Comparison of ENCODE assay signal across 10 cellular contexts in the genomic region with DNA sequence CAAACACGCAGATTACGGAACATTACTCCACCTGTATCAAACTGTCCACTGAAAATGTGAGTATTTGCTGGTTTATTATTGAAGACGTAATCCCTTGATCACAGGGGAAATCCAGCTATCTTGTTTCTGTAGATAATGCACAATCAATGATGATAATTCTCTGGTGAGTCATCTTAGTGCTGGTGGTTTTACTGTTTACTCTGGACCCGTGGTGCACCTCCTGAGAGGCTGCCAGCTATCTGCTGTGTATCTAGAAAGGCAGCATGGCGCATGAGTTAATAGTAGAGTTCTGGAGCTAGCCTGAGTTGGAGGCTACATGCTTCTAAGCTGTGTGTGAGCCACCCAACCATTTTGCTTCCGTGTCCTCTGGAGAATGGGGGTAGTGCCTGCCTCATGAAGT. TPM values are rescaled to one million over a fixed set of nuclear protein-coding genes. Genes with fewer than 3 reads are reported as not detected.
DNase-seq lines count a peak whose midpoint lies in the region; ATAC-seq, FAIRE-seq and TF ChIP-seq lines count a peak whose summit lies in the region.
"Had no signal": no experiment of that assay in that cellular context is flagged by ENCODE, and none has a peak within 500 bp of the region (broad histone marks: within the 10 kb centered on the region; RNA-seq: fewer than 3 reads in every experiment).

No MANE protein-coding gene starts in this region.

- intact Hi-C loops in Caco-2 (cut with micrococcal nuclease; ENCODE audit: unreplicated experiment) = no loop called here

- ATAC-seq in activated T-helper 17 cell treated with anti-CD3 and anti-CD28 coated beads, Interleukin-2, amount 50 U/mL, for 72 hours (replicated peaks) = peak; percentile 79
- ATAC-seq in GM21737 (IDR thresholded peaks at IDR 0.05; ENCODE audit: unreplicated experiment) = no peak
- ATAC-seq in GM19397 (IDR thresholded peaks at IDR 0.05; ENCODE audit: unreplicated experiment) = no peak

- H3K27ac Mint-ChIP-seq in Caco-2 (ENCODE audit: unreplicated experiment) = no peak overlapping the region
- H3K27ac Mint-ChIP-seq in activated T-helper 17 cell treated with anti-CD3 and anti-CD28 coated beads, Interleukin-2, amount 50 U/mL, for 72 hours = peak overlapping the region; percentile 90

- no peak for TF ChIP-seq CTCF in Caco-2 (IDR thresholded peaks at IDR 0.05; ENCODE audit: insufficient read depth in 1 of 2, low read depth in 1 of 2, low read length in 1 of 2, severe bottlenecking in 1 of 2, unreplicated experiment in 1 of 2)
- no peak for TF ChIP-seq CTCF in liver (IDR thresholded peaks at IDR 0.05; ENCODE audit: low read depth, low read length, missing input control)

- H3K4me3 Mint-ChIP-seq in Caco-2 (ENCODE audit: unreplicated experiment) = no peak overlapping the region
- H3K4me3 Mint-ChIP-seq in activated T-helper 17 cell treated with anti-CD3 and anti-CD28 coated beads, Interleukin-2, amount 50 U/mL, for 72 hours = peak overlapping the region; percentile 73

- no peak overlapping the region for H3K27ac ChIP-seq in liver (ENCODE audit: low read depth in 1 of 2, low read length in 2 of 2)

- H3K4me1 ChIP-seq in Caco-2 = peaks cover 14% of the 10 kb centered on the region
- H3K4me1 ChIP-seq in liver (ENCODE audit: control insufficient read depth in 4 of 4, insufficient read depth in 4 of 4, low read length in 3 of 4) = no peaks in the 10 kb centered on the region

- no peak overlapping the region for H3K9ac ChIP-seq in liver (ENCODE audit: low read depth in 1 of 2, low read length in 2 of 2)

- H3K27me3 ChIP-seq in Caco-2 (replicated peaks; ENCODE audit: control insufficient read depth, insufficient read depth, low read length) = no peaks in the 10 kb centered on the region
- no peaks in the 10 kb centered on the region for H3K27me3 ChIP-seq in liver (ENCODE audit: control insufficient read depth in 4 of 4, insufficient read depth in 4 of 4, low read length in 3 of 4)

- no peak overlapping the region for H3K4me3 ChIP-seq in Caco-2 (ENCODE audit: low read depth, low read length)
- H3K4me3 ChIP-seq in liver (ENCODE audit: low read depth in 1 of 3, low read length in 3 of 3) = no peak overlapping the region

- H3K9me3 ChIP-seq in Caco-2 = no peaks in the 10 kb centered on the region
- no peaks in the 10 kb centered on the region for H3K9me3 ChIP-seq in liver (ENCODE audit: control insufficient read depth in 4 of 4, low read length in 3 of 4)

- peak; percentile 36 to 50 for DNase-seq in Caco-2
- DNase-seq in HTR-8/SVneo (ENCODE audit: insufficient read length, low spot score) = peak; percentile 69
- no peak for DNase-seq in putamen (ENCODE audit: low spot score)
- DNase-seq in frontal cortex (ENCODE audit: low spot score in 2 of 2) = no peak
- DNase-seq: Karpas-422; naive thymus-derived CD8-positive, alpha-beta T cell had no signal

- H3K4me1 Mint-ChIP-seq in Caco-2 (ENCODE audit: low read depth, unreplicated experiment) = peaks cover 22% of the 10 kb centered on the region
- H3K4me1 Mint-ChIP-seq in activated T-helper 17 cell treated with anti-CD3 and anti-CD28 coated beads, Interleukin-2, amount 50 U/mL, for 72 hours = peaks cover 46% of the 10 kb centered on the region

- no peaks in the 10 kb centered on the region for H3K9me3 Mint-ChIP-seq in Caco-2 (ENCODE audit: unreplicated experiment)
- H3K9me3 Mint-ChIP-seq in activated T-helper 17 cell treated with anti-CD3 and anti-CD28 coated beads, Interleukin-2, amount 50 U/mL, for 72 hours = no peaks in the 10 kb centered on the region
- H3K9me3 Mint-ChIP-seq: naive thymus-derived CD8-positive, alpha-beta T cell had no signal

- POLR2A ChIA-PET in Caco-2 (lab: Charles Lee) = no interaction called here

- 63% methylated on average over 6 of the region's 6 CpGs for WGBS in liver

- CTCF ChIA-PET in Caco-2 (lab: Charles Lee) = no interaction called here

- peak; percentile 94 for FAIRE-seq in HTR-8/SVneo (lab: Jason Lieb, UNC)
- no peak for FAIRE-seq in frontal cortex (lab: Jason Lieb, UNC)

- no peak for TF ChIP-seq RAD21 in liver (IDR thresholded peaks at IDR 0.05)

- H3K36me3 Mint-ChIP-seq in Caco-2 (ENCODE audit: insufficient read depth, unreplicated experiment) = peaks cover 45% of the 10 kb centered on the region
- H3K36me3 Mint-ChIP-seq in activated T-helper 17 cell treated with anti-CD3 and anti-CD28 coated beads, Interleukin-2, amount 50 U/mL, for 72 hours (ENCODE audit: low read depth) = peaks cover 79% of the 10 kb centered on the region
- H3K36me3 Mint-ChIP-seq: naive thymus-derived CD8-positive, alpha-beta T cell had no signal

- no TSS peak for BruUV-seq in Caco-2 (replicated peaks; lab: Mats Ljungman, UMichigan)

- no peaks in the 10 kb centered on the region for H3K27me3 Mint-ChIP-seq in Caco-2 (ENCODE audit: insufficient read depth, unreplicated experiment)
- no peaks in the 10 kb centered on the region for H3K27me3 Mint-ChIP-seq in activated T-helper 17 cell treated with anti-CD3 and anti-CD28 coated beads, Interleukin-2, amount 50 U/mL, for 72 hours
- H3K27me3 Mint-ChIP-seq: naive thymus-derived CD8-positive, alpha-beta T cell had no signal

- peaks cover 2% of the 10 kb centered on the region; the same call in 1 of the 2 replicates for H3K36me3 ChIP-seq in Caco-2 (ENCODE audit: control insufficient read depth, insufficient read depth, low read length)
- H3K36me3 ChIP-seq in liver (ENCODE audit: control insufficient read depth in 4 of 4, insufficient read depth in 3 of 4, low read depth in 1 of 4, low read length in 3 of 4) = no peaks in the 10 kb centered on the region

TF ChIP-seq in liver, 16 proteins besides CTCF, POLR2A, EP300 and RAD21 (continues in another document):
- TF ChIP-seq, protein P1, sequence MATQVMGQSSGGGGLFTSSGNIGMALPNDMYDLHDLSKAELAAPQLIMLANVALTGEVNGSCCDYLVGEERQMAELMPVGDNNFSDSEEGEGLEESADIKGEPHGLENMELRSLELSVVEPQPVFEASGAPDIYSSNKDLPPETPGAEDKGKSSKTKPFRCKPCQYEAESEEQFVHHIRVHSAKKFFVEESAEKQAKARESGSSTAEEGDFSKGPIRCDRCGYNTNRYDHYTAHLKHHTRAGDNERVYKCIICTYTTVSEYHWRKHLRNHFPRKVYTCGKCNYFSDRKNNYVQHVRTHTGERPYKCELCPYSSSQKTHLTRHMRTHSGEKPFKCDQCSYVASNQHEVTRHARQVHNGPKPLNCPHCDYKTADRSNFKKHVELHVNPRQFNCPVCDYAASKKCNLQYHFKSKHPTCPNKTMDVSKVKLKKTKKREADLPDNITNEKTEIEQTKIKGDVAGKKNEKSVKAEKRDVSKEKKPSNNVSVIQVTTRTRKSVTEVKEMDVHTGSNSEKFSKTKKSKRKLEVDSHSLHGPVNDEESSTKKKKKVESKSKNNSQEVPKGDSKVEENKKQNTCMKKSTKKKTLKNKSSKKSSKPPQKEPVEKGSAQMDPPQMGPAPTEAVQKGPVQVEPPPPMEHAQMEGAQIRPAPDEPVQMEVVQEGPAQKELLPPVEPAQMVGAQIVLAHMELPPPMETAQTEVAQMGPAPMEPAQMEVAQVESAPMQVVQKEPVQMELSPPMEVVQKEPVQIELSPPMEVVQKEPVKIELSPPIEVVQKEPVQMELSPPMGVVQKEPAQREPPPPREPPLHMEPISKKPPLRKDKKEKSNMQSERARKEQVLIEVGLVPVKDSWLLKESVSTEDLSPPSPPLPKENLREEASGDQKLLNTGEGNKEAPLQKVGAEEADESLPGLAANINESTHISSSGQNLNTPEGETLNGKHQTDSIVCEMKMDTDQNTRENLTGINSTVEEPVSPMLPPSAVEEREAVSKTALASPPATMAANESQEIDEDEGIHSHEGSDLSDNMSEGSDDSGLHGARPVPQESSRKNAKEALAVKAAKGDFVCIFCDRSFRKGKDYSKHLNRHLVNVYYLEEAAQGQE (IDR thresholded peaks at IDR 0.05) = no peak
- TF ChIP-seq NR2F2 (IDR thresholded peaks at IDR 0.05) (no peak), HNF4A (conservative IDR thresholded peaks at IDR 0.05) (no peak), EGR1 (IDR thresholded peaks at IDR 0.05; ENCODE audit: low read depth in 2 of 2) (no peak), SP1 (IDR thresholded peaks at IDR 0.05) (no peak), JUND (IDR thresholded peaks at IDR 0.05) (peak in 1 of 2 donors; percentile 89), FOXA2 (IDR thresholded peaks at IDR 0.05) (peak; percentile 7), GABPA (IDR thresholded peaks at IDR 0.05 in 1 of 2, conservative IDR thresholded peaks at IDR 0.05 in 1 of 2) (no peak), HNF4G (IDR thresholded peaks at IDR 0.05) (no peak), RXRA (IDR thresholded peaks at IDR 0.05) (no peak), FOXA1 (IDR thresholded peaks at IDR 0.05) (peak; percentile 28), YY1 (IDR thresholded peaks at IDR 0.05) (no peak), TAF1 (conservative IDR thresholded peaks at IDR 0.05) (no peak)
- TF ChIP-seq, protein P2, sequence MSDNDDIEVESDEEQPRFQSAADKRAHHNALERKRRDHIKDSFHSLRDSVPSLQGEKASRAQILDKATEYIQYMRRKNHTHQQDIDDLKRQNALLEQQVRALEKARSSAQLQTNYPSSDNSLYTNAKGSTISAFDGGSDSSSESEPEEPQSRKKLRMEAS (IDR thresholded peaks at IDR 0.05) = peak; percentile 17
- TF ChIP-seq, protein P3, sequence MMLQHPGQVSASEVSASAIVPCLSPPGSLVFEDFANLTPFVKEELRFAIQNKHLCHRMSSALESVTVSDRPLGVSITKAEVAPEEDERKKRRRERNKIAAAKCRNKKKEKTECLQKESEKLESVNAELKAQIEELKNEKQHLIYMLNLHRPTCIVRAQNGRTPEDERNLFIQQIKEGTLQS (IDR thresholded peaks at IDR 0.05) = no peak

RNA-seq across cellular contexts. Expression of a gene that starts 6.5 kb away (rescaled TPM):
- total RNA-seq in Caco-2 (2022) = 55.2 and 61.3 TPM in 2 replicates
- 10 to 100 TPM; 63.1 to 89.5 TPM for total RNA-seq in activated T-helper 17 cell treated with anti-CD3 and anti-CD28 coated beads, Interleukin-2, amount 50 U/mL, for 72 hours
- 10 to 100 TPM in 1 of 2 donors, under 1 TPM in 1; 0.17 to 28.6 TPM for total RNA-seq in liver
- polyA plus RNA-seq in liver = under 1 TPM; 0.64 to 0.92 TPM
- 2.4 TPM for total RNA-seq in frontal cortex

RNA-seq across cellular contexts. Expression of a gene that starts 17.0 kb away (rescaled TPM):
- total RNA-seq in Caco-2 (2022) = 1.9 and 3.1 TPM in 2 replicates
- 10 to 100 TPM; 26.1 to 55.9 TPM for total RNA-seq in activated T-helper 17 cell treated with anti-CD3 and anti-CD28 coated beads, Interleukin-2, amount 50 U/mL, for 72 hours
- total RNA-seq in liver = 1 to 10 TPM in 1 of 2 donors, under 1 TPM in 1; 0.33 to 3.1 TPM
- under 1 TPM; 0.19 to 0.22 TPM for polyA plus RNA-seq in liver
- total RNA-seq in frontal cortex = 4.9 TPM

RNA-seq across cellular contexts. Expression of a gene that starts 36.7 kb away (rescaled TPM):
- 240 and 259 TPM in 2 replicates for total RNA-seq in Caco-2 (2022)
- 100 to 1,000 TPM; 155 to 198 TPM for total RNA-seq in activated T-helper 17 cell treated with anti-CD3 and anti-CD28 coated beads, Interleukin-2, amount 50 U/mL, for 72 hours
- 10 to 100 TPM; 55.9 to 75.2 TPM for total RNA-seq in liver
- polyA plus RNA-seq in liver = 10 to 100 TPM; 28.1 to 39.1 TPM
- total RNA-seq in frontal cortex = 41.6 TPM

Comparison
In these comparisons a context has a peak if more than half of its experiments do, and no peak if none do; other contexts are left out.
1. DNase-seq: peak in Caco-2 (2 of 2) and HTR-8/SVneo (single experiment); none in putamen (single experiment) and frontal cortex (0 of 2).